In genomic region chr20:50191065-50191565, GRCh38 we compare ENCODE assay signal across 8 cellular contexts. TPM values are rescaled to one million over a fixed set of nuclear protein-coding genes. Genes with fewer than 3 reads are reported as not detected.
DNase-seq lines count a peak whose midpoint lies in the region; ATAC-seq and TF ChIP-seq lines count a peak whose summit lies in the region.

No MANE protein-coding gene starts in this region.

- H3F3A ChIP-seq in SU-DHL-6 (ENCODE audit: insufficient read depth): peaks cover 5% of the 10 kb centered on the region

- peak overlapping the region; percentile 84 for H3K9ac ChIP-seq in SU-DHL-6 (ENCODE audit: low read length)

- H3K27ac ChIP-seq in SU-DHL-6 (ENCODE audit: low read depth, low read length) (peak overlapping the region; percentile 92), right cardiac atrium (ENCODE audit: low read length) (peak overlapping the region; percentile 86), skin epidermis (peak overlapping the region; percentile 89 to 99 (median 98))

- under 1% methylated on average over 73 of the region's 73 CpGs for WGBS in right cardiac atrium

- H3K79me2 ChIP-seq in SU-DHL-6 (ENCODE audit: insufficient read depth, low read length): peaks cover 19% of the 10 kb centered on the region

- H2AFZ ChIP-seq in SU-DHL-6 (ENCODE audit: low read depth, low read length, severe bottlenecking): peak overlapping the region; percentile 84

- peak overlapping the region; percentile 74 for H3K27ac Mint-ChIP-seq in activated naive CD8-positive, alpha-beta T cell treated with anti-CD3 and anti-CD28 coated beads, Interleukin-2, amount 10 ng/mL, durations not matched to agents 7 days and 5 days

- peaks cover 17% of the 10 kb centered on the region for H3K36me3 Mint-ChIP-seq in activated naive CD8-positive, alpha-beta T cell treated with anti-CD3 and anti-CD28 coated beads, Interleukin-2, amount 10 ng/mL, durations not matched to agents 7 days and 5 days

- DNase-seq in DMS79 treated with DMSO at 0.1 percent for 48 hours (lab: John Stamatoyannopoulos, UW): peak; percentile 31
- DNase-seq in DMS79 (lab: John Stamatoyannopoulos, UW): no peak
- peak; percentile 87 for DNase-seq in activated naive CD8-positive, alpha-beta T cell treated with anti-CD3 and anti-CD28 coated beads, Interleukin-2, amount 10 ng/mL, durations not matched to agents 7 days and 5 days
- peak; percentile 71 to 89 (median 89) for DNase-seq in right cardiac atrium
- DNase-seq in foreskin melanocyte: no peak

- no peaks in the 10 kb centered on the region for H3K9me2 ChIP-seq in SU-DHL-6 (replicated peaks; ENCODE audit: insufficient read depth, low read length)

- no peak for TF ChIP-seq CTCF in SU-DHL-6 (IDR thresholded peaks at IDR 0.05; ENCODE audit: insufficient read depth, low read length, poor library complexity, severe bottlenecking)

- H3K4me3 ChIP-seq in SU-DHL-6 (ENCODE audit: insufficient read depth, low read length, poor library complexity, severe bottlenecking): peak overlapping the region; percentile 83
- H3K4me3 ChIP-seq in right cardiac atrium (ENCODE audit: low read length): peak overlapping the region; percentile 64
- H3K4me3 ChIP-seq in skin epidermis: peak overlapping the region; percentile 75 to 92 (median 87)

- ATAC-seq in HG03342 (IDR thresholded peaks at IDR 0.05; ENCODE audit: unreplicated experiment) (peak; percentile 15), right cardiac atrium (peak in 1 of 2 donors; percentile 7)
- peak; percentile 56 for ATAC-seq in activated naive CD8-positive, alpha-beta T cell treated with anti-CD3 and anti-CD28 coated beads, Interleukin-2, amount 10 ng/mL, durations not matched to agents 7 days and 5 days (ENCODE audit: low read depth)

- peak overlapping the region; percentile 100 for H3K4me2 ChIP-seq in SU-DHL-6 (ENCODE audit: low read depth, low read length, poor library complexity, severe bottlenecking)

- H3K9me3 Mint-ChIP-seq in activated naive CD8-positive, alpha-beta T cell treated with anti-CD3 and anti-CD28 coated beads, Interleukin-2, amount 10 ng/mL, durations not matched to agents 7 days and 5 days: no peaks in the 10 kb centered on the region

- H3K36me3 ChIP-seq in SU-DHL-6 (ENCODE audit: low read length): no peaks in the 10 kb centered on the region

- H3K27me3 ChIP-seq in SU-DHL-6 (ENCODE audit: low read length) (no peaks in the 10 kb centered on the region), right cardiac atrium (ENCODE audit: control insufficient read depth, insufficient read depth) (no peaks in the 10 kb centered on the region)

- POLR2A ChIA-PET in activated naive CD8-positive, alpha-beta T cell treated with anti-CD3 and anti-CD28 coated beads, Interleukin-2, amount 10 ng/mL, durations not matched to agents 7 days and 5 days (lab: Charles Lee): interaction anchor here (0.7 to 2.2 kb wide), 18 partner anchors 9 to 355 kb away, joined by 3 to 15 read pairs (median 4); partner anchors contain the start of gene PTPN1

- intact Hi-C loops in right cardiac atrium (cut with DNase I): loop anchor here (2.0 to 10.0 kb wide), 8 partner anchors 84 to 274 kb away; no protein-coding TSS in a partner anchor

- peak overlapping the region; percentile 73 for H3K4me3 Mint-ChIP-seq in activated naive CD8-positive, alpha-beta T cell treated with anti-CD3 and anti-CD28 coated beads, Interleukin-2, amount 10 ng/mL, durations not matched to agents 7 days and 5 days

- no peaks in the 10 kb centered on the region for H3K9me3 ChIP-seq in SU-DHL-6 (ENCODE audit: insufficient read depth, low read length)
- no peaks in the 10 kb centered on the region for H3K9me3 ChIP-seq in right cardiac atrium (ENCODE audit: control insufficient read depth, low read length)

- peaks cover 23% of the 10 kb centered on the region for H3K4me1 Mint-ChIP-seq in activated naive CD8-positive, alpha-beta T cell treated with anti-CD3 and anti-CD28 coated beads, Interleukin-2, amount 10 ng/mL, durations not matched to agents 7 days and 5 days

- no peaks in the 10 kb centered on the region for H4K20me1 ChIP-seq in SU-DHL-6 (ENCODE audit: low read depth, low read length)

- H3K27me3 Mint-ChIP-seq in activated naive CD8-positive, alpha-beta T cell treated with anti-CD3 and anti-CD28 coated beads, Interleukin-2, amount 10 ng/mL, durations not matched to agents 7 days and 5 days: peaks cover under 1% of the 10 kb centered on the region

- H3K4me1 ChIP-seq in right cardiac atrium (ENCODE audit: control insufficient read depth, insufficient read depth, low read length): peaks cover 10% of the 10 kb centered on the region

RNA-seq across cellular contexts. Expression of gene CEBPB, which starts 0.5 kb away (rescaled TPM):
- total RNA-seq in activated naive CD8-positive, alpha-beta T cell treated with anti-CD3 and anti-CD28 coated beads, Interleukin-2, amount 10 ng/mL, durations not matched to agents 7 days and 5 days: 10 to 100 TPM; 38.3 to 38.7 TPM
- 10 to 100 TPM; 46.2 to 92.4 (median 64.3) TPM for total RNA-seq in right cardiac atrium
- polyA plus RNA-seq in right cardiac atrium: 16.4 TPM

RNA-seq across cellular contexts. Expression of gene PEDS1, which starts 37.6 kb away (rescaled TPM):
- total RNA-seq in activated naive CD8-positive, alpha-beta T cell treated with anti-CD3 and anti-CD28 coated beads, Interleukin-2, amount 10 ng/mL, durations not matched to agents 7 days and 5 days: 10 to 100 TPM; 22.1 to 24.5 TPM
- 10 to 100 TPM; 19.3 to 25.2 (median 21.6) TPM for total RNA-seq in right cardiac atrium
- polyA plus RNA-seq in right cardiac atrium: 26.8 TPM

Comparison
In these comparisons a context has a peak if more than half of its experiments do, and no peak if none do; other contexts are left out.
1. DNase-seq: peak in DMS79 treated with DMSO at 0.1 percent for 48 hours (single experiment), activated naive CD8-positive, alpha-beta T cell treated with anti-CD3 and anti-CD28 coated beads, Interleukin-2, amount 10 ng/mL, durations not matched to agents 7 days and 5 days (single experiment) and right cardiac atrium (3 of 3); none in DMS79 (single experiment) and foreskin melanocyte (single experiment).
2. Peak in every context shown above with its lines, with median percentiles within 50 percentile points of each other: H3K27ac ChIP-seq and H3K4me3 ChIP-seq.